Comparison of ENCODE assay signal across 20 cellular contexts in genomic region chr13:111140562-111141105, GRCh38. TPM values are rescaled to one million over a fixed set of nuclear protein-coding genes. Genes with fewer than 3 reads are reported as not detected.
DNase-seq lines count a peak whose midpoint lies in the region; ATAC-seq and TF ChIP-seq lines count a peak whose summit lies in the region.
"Had no signal": no experiment of that assay in that cellular context is flagged by ENCODE, and none has a peak within 500 bp of the region (broad histone marks: within the 10 kb centered on the region; RNA-seq: fewer than 3 reads in every experiment).

No MANE protein-coding gene starts in this region.

- H3K27me3 ChIP-seq in psoas muscle (ENCODE audit: insufficient read depth in 3 of 3, low read length in 2 of 3) (no peaks in the 10 kb centered on the region), MM.1S (replicated peaks; ENCODE audit: insufficient read depth, low read length) (no peaks in the 10 kb centered on the region), GM23338 (ENCODE audit: insufficient read depth) (no peaks in the 10 kb centered on the region)
- H3K27me3 ChIP-seq: BLaER1 treated with 17β-estradiol and CSF1 and Interleukin-3, amounts not matched to agents 10 nM and 100 nM had no signal

- TF ChIP-seq CTCF in HEK293 (tag by site-specific recombination; IDR thresholded peaks at IDR 0.05) (no peak), brain (conservative IDR thresholded peaks at IDR 0.05) (no peak), psoas muscle (IDR thresholded peaks at IDR 0.05) (no peak), MM.1S (IDR thresholded peaks at IDR 0.05; ENCODE audit: low read length) (no peak), GM23338 (conservative IDR thresholded peaks at IDR 0.05; ENCODE audit: low read depth in 2 of 2) (no peak)

- H3K9me2 ChIP-seq in MM.1S (replicated peaks; ENCODE audit: insufficient read depth, low read length) (no peaks in the 10 kb centered on the region), GM23338 (ENCODE audit: insufficient read depth) (no peaks in the 10 kb centered on the region)

- H3K27ac ChIP-seq in HEK293 (ENCODE audit: extremely low read depth, low read depth, low read length) (no peak overlapping the region), psoas muscle (peak overlapping the region; percentile 13), MM.1S (ENCODE audit: low read length) (no peak overlapping the region), GM23338 (ENCODE audit: low read depth) (no peak overlapping the region)
- H3K27ac ChIP-seq: 22Rv1; A549; BLaER1 treated with 17β-estradiol and CSF1 and Interleukin-3, amounts not matched to agents 10 nM and 100 nM; C4-2B had no signal

- POLR2A ChIA-PET in HEK293 (lab: Yijun Ruan, JAX): no interaction called here

- DNase-seq in T-helper 1 cell (no peak), psoas muscle (no peak), MM.1S (no peak), NCI-H1092 (lab: John Stamatoyannopoulos, UW) (no peak), GM23338 (ENCODE audit: low spot score) (no peak)
- DNase-seq: AML-193; Caco-2; Calu3; CD4-positive, alpha-beta T cell; CD8-positive, alpha-beta T cell; DMS79 treated with DMSO at 0.1 percent for 48 hours; GF-D8 had no signal

- no peaks in the 10 kb centered on the region for H3K4me1 Mint-ChIP-seq in T-helper 1 cell treated with Interleukin-12 subunit alpha and Interleukin-12 subunit beta and Interleukin-4 antibody, amounts not matched to agents 30 μg/mL and 1 μg/mL, for 36 hours (ENCODE audit: low read depth)
- H3K4me1 Mint-ChIP-seq in brain: peaks cover 42% of the 10 kb centered on the region
- no peaks in the 10 kb centered on the region for H3K4me1 Mint-ChIP-seq in GM23338
- H3K4me1 Mint-ChIP-seq: B cell had no signal

- H3K36me3 ChIP-seq in HEK293 (ENCODE audit: control insufficient read depth in 2 of 2, insufficient read depth in 1 of 2, low read length in 2 of 2) (no peaks in the 10 kb centered on the region), psoas muscle (ENCODE audit: insufficient read depth in 1 of 2, low read depth in 1 of 2) (no peaks in the 10 kb centered on the region), MM.1S (replicated peaks; ENCODE audit: insufficient read depth, low read length) (no peaks in the 10 kb centered on the region), GM23338 (ENCODE audit: insufficient read depth) (no peaks in the 10 kb centered on the region)
- H3K36me3 ChIP-seq: BLaER1 treated with 17β-estradiol and CSF1 and Interleukin-3, amounts not matched to agents 10 nM and 100 nM had no signal

- no peak overlapping the region for H3K4me3 Mint-ChIP-seq in T-helper 1 cell treated with Interleukin-12 subunit alpha and Interleukin-12 subunit beta and Interleukin-4 antibody, amounts not matched to agents 30 μg/mL and 1 μg/mL, for 36 hours
- H3K4me3 Mint-ChIP-seq in brain (no peak overlapping the region), GM23338 (no peak overlapping the region)
- H3K4me3 Mint-ChIP-seq: B cell; CD4-positive, alpha-beta T cell; CD8-positive, alpha-beta T cell had no signal

- peak overlapping the region; percentile 4 for H3K27ac Mint-ChIP-seq in T-helper 1 cell treated with Interleukin-12 subunit alpha and Interleukin-12 subunit beta and Interleukin-4 antibody, amounts not matched to agents 30 μg/mL and 1 μg/mL, for 36 hours
- H3K27ac Mint-ChIP-seq in brain (peak overlapping the region in 3 of 5 experiments; percentile 24 to 48 (median 39)), GM23338 (no peak overlapping the region)
- H3K27ac Mint-ChIP-seq: B cell; CD4-positive, alpha-beta T cell; CD8-positive, alpha-beta T cell had no signal

- no peaks in the 10 kb centered on the region for H4K20me1 ChIP-seq in MM.1S (ENCODE audit: insufficient read depth, low read length)
- H4K20me1 ChIP-seq in GM23338 (replicated peaks; ENCODE audit: insufficient read depth): no peaks in the 10 kb centered on the region
- H4K20me1 ChIP-seq: BLaER1 treated with 17β-estradiol and CSF1 and Interleukin-3, amounts not matched to agents 10 nM and 100 nM had no signal

- no peak overlapping the region for H3K9ac ChIP-seq in MM.1S (ENCODE audit: low read length)
- H3K9ac ChIP-seq: BLaER1 treated with 17β-estradiol and CSF1 and Interleukin-3, amounts not matched to agents 10 nM and 100 nM had no signal

- H2AFZ ChIP-seq in MM.1S (ENCODE audit: low read length) (no peak overlapping the region), GM23338 (no peak overlapping the region)

- H3K4me2 ChIP-seq in MM.1S (ENCODE audit: low read depth, low read length) (no peak overlapping the region), GM23338 (no peak overlapping the region)
- H3K4me2 ChIP-seq: A549; BLaER1 treated with 17β-estradiol and CSF1 and Interleukin-3, amounts not matched to agents 10 nM and 100 nM had no signal

- H3K9me3 ChIP-seq in HEK293 (ENCODE audit: control insufficient read depth, insufficient read depth, low read depth, low read length) (no peaks in the 10 kb centered on the region), psoas muscle (no peaks in the 10 kb centered on the region), MM.1S (replicated peaks; ENCODE audit: insufficient read depth, low read length) (no peaks in the 10 kb centered on the region)
- H3K9me3 ChIP-seq: A549; BLaER1 treated with 17β-estradiol and CSF1 and Interleukin-3, amounts not matched to agents 10 nM and 100 nM; Caco-2 had no signal

- no peaks in the 10 kb centered on the region for H3K36me3 Mint-ChIP-seq in T-helper 1 cell treated with Interleukin-12 subunit alpha and Interleukin-12 subunit beta and Interleukin-4 antibody, amounts not matched to agents 30 μg/mL and 1 μg/mL, for 36 hours (ENCODE audit: low read depth)
- H3K36me3 Mint-ChIP-seq in brain: peaks cover 33% of the 10 kb centered on the region
- H3K36me3 Mint-ChIP-seq in GM23338 (ENCODE audit: low read depth): no peaks in the 10 kb centered on the region
- H3K36me3 Mint-ChIP-seq: CD8-positive, alpha-beta T cell had no signal

- H3K79me2 ChIP-seq in MM.1S (ENCODE audit: low read length): no peaks in the 10 kb centered on the region
- H3K79me2 ChIP-seq in GM23338 (replicated peaks; ENCODE audit: insufficient read depth): no peaks in the 10 kb centered on the region

- ATAC-seq in psoas muscle (no peak), GM23338 (no peak)
- ATAC-seq: A549; CD8-positive, alpha-beta T cell had no signal

- no peaks in the 10 kb centered on the region for H3F3A ChIP-seq in MM.1S (ENCODE audit: insufficient read depth, low read length)
- no peaks in the 10 kb centered on the region for H3F3A ChIP-seq in GM23338 (replicated peaks; ENCODE audit: low read depth)

- peaks cover 66% of the 10 kb centered on the region for H3K27me3 Mint-ChIP-seq in T-helper 1 cell treated with Interleukin-12 subunit alpha and Interleukin-12 subunit beta and Interleukin-4 antibody, amounts not matched to agents 30 μg/mL and 1 μg/mL, for 36 hours (ENCODE audit: low read depth)
- H3K27me3 Mint-ChIP-seq in brain (no peaks in the 10 kb centered on the region), GM23338 (ENCODE audit: insufficient read depth, low read depth, poor library complexity) (no peaks in the 10 kb centered on the region)

- no peaks in the 10 kb centered on the region for H3K9me3 Mint-ChIP-seq in T-helper 1 cell treated with Interleukin-12 subunit alpha and Interleukin-12 subunit beta and Interleukin-4 antibody, amounts not matched to agents 30 μg/mL and 1 μg/mL, for 36 hours
- H3K9me3 Mint-ChIP-seq in brain: peaks cover 0 to under 1% (median 0%) of the 10 kb centered on the region in 5 experiments
- H3K9me3 Mint-ChIP-seq in GM23338: no peaks in the 10 kb centered on the region
- H3K9me3 Mint-ChIP-seq: CD4-positive, alpha-beta T cell; CD8-positive, alpha-beta T cell had no signal

- CTCF ChIA-PET in HEK293 (lab: Yijun Ruan, JAX): no interaction called here

- H3K4me3 ChIP-seq in HEK293 (ENCODE audit: low read depth, low read length): no peak overlapping the region
- no peak overlapping the region for H3K4me3 ChIP-seq in psoas muscle
- H3K4me3 ChIP-seq in MM.1S (ENCODE audit: low read length): no peak overlapping the region
- H3K4me3 ChIP-seq in GM23338: no peak overlapping the region
- H3K4me3 ChIP-seq: A549; BLaER1 treated with 17β-estradiol and CSF1 and Interleukin-3, amounts not matched to agents 10 nM and 100 nM had no signal

- H3K4me1 ChIP-seq in HEK293 (ENCODE audit: control insufficient read depth, insufficient read depth, low read length) (no peaks in the 10 kb centered on the region), psoas muscle (peaks cover 37% of the 10 kb centered on the region), MM.1S (ENCODE audit: low read length) (no peaks in the 10 kb centered on the region), GM23338 (ENCODE audit: insufficient read depth) (no peaks in the 10 kb centered on the region)
- H3K4me1 ChIP-seq: A549, Caco-2 had no signal

- 76 to 88% (median 81%) methylated on average over 6 of the region's 6 CpGs for WGBS in psoas muscle, 3 donors

- intact Hi-C loops in psoas muscle (cut with DNase I): no loop called here

TF ChIP-seq in HEK293, 187 proteins besides CTCF, POLR2A, EP300 and RAD21:
- TF ChIP-seq ZNF121 (tag by site-specific recombination; IDR thresholded peaks at IDR 0.05) (peak; percentile 53; the same call in 1 of the 2 replicates), ZNF146 (tag by site-specific recombination; IDR thresholded peaks at IDR 0.05) (no peak)

TF ChIP-seq in GM23338, 12 proteins besides CTCF, POLR2A, EP300 and RAD21 (continues in another document):
- TF ChIP-seq ZNF114 (CRISPR knock-in tag; IDR thresholded peaks at IDR 0.05): no peak
- TF ChIP-seq JUNB (IDR thresholded peaks at IDR 0.05; ENCODE audit: unreplicated experiment): no peak
- TF ChIP-seq NANOG (IDR thresholded peaks at IDR 0.05; ENCODE audit: borderline replicate concordance): no peak

RNA-seq across cellular contexts. Expression of gene ARHGEF7, which starts 25.5 kb away (rescaled TPM):
- polyA plus RNA-seq in brain (ENCODE audit: insufficient read depth, low read depth, low replicate concordance) (68.9 TPM), psoas muscle (10 to 100 TPM; 21.6 to 46.8 (median 22.3) TPM), GM23338 (2016; fragmentation: Nextera tagmentation; extraction: Ambion mirVana) (22.4 and 23.6 TPM in 2 replicates)
- total RNA-seq in psoas muscle: 10 to 100 TPM; 44.1 to 53.6 (median 52.7) TPM
- total RNA-seq in GM23338 (2014; rRNA removed; shearing (Covaris generic)): 51.0 and 58.9 TPM in 2 replicates
